32 cellular contexts compared by ENCODE assay signal in genomic region chr13:85738696-85739320, GRCh38.
"Had no signal": no experiment of that assay in that cellular context is flagged by ENCODE, and none has a peak within 500 bp of the region (broad histone marks: within the 10 kb centered on the region; RNA-seq: fewer than 3 reads in every experiment).

No MANE protein-coding gene starts in this region.

- H3K4me3 ChIP-seq: gastroesophageal sphincter, hepatocyte, prostate gland, skin epidermis, thoracic aorta, upper lobe of left lung, vagina had no signal

- H3K79me2 ChIP-seq: hepatocyte had no signal

- H3K4me1 Mint-ChIP-seq: activated naive CD4-positive, alpha-beta T cell treated with anti-CD3 and anti-CD28 coated beads, Interleukin-2, amount 10 ng/mL, durations not matched to agents 7 days and 5 days; activated naive CD8-positive, alpha-beta T cell treated with anti-CD3 and anti-CD28 coated beads, Interleukin-2, amount 10 ng/mL, durations not matched to agents 7 days and 5 days; central memory CD8-positive, alpha-beta T cell; mesothelial cell of epicardium; naive B cell; nephron progenitor cell had no signal

- H3K27me3 ChIP-seq: gastroesophageal sphincter, hepatocyte, neutrophil, upper lobe of left lung, vagina had no signal

- H3K36me3 Mint-ChIP-seq: activated naive CD4-positive, alpha-beta T cell treated with anti-CD3 and anti-CD28 coated beads, Interleukin-2, amount 10 ng/mL, durations not matched to agents 7 days and 5 days; activated naive CD8-positive, alpha-beta T cell treated with anti-CD3 and anti-CD28 coated beads, Interleukin-2, amount 10 ng/mL, durations not matched to agents 7 days and 5 days; mesothelial cell of epicardium; naive B cell had no signal

- ATAC-seq: gastroesophageal sphincter; left cardiac atrium; left ventricle myocardium superior; sciatic nerve; stimulated activated naive CD8-positive, alpha-beta T cell treated with anti-CD3 and anti-CD28 coated beads, Interleukin-15, Interleukin-2, amounts not matched to agents 100 U/mL and 50 U/mL, for 24 hours had no signal

- H3K27me3 Mint-ChIP-seq: activated naive CD4-positive, alpha-beta T cell treated with anti-CD3 and anti-CD28 coated beads, Interleukin-2, amount 10 ng/mL, durations not matched to agents 7 days and 5 days; activated naive CD8-positive, alpha-beta T cell treated with anti-CD3 and anti-CD28 coated beads, Interleukin-2, amount 10 ng/mL, durations not matched to agents 7 days and 5 days; central memory CD8-positive, alpha-beta T cell; naive B cell had no signal

- H3K4me1 ChIP-seq: gastroesophageal sphincter, prostate gland, upper lobe of left lung, vagina had no signal

- H3K27ac Mint-ChIP-seq: activated naive CD4-positive, alpha-beta T cell treated with anti-CD3 and anti-CD28 coated beads, Interleukin-2, amount 10 ng/mL, durations not matched to agents 7 days and 5 days; activated naive CD8-positive, alpha-beta T cell treated with anti-CD3 and anti-CD28 coated beads, Interleukin-2, amount 10 ng/mL, durations not matched to agents 7 days and 5 days; activated T-helper 1 cell treated with anti-CD3 and anti-CD28 coated beads, Interleukin-12 subunit alpha, Interleukin-12 subunit beta, Interleukin-2, Interleukin-4 antibody, amounts not matched to agents 30 ng/mL and 10 ng/mL and 1 ng/mL, durations not matched to agents 14 hours and 24 hours and 36 hours; mesothelial cell of epicardium; naive B cell; nephron progenitor cell had no signal

- DNase-seq: activated CD4-positive, alpha-beta T cell treated with anti-CD3 and anti-CD28 coated beads for 48 hours; activated CD4-positive, alpha-beta T cell treated with anti-CD3 and anti-CD28 coated beads, Interleukin-2, amount 50 U/mL, for 48 hours; activated CD8-positive, alpha-beta memory T cell treated with anti-CD3 and anti-CD28 coated beads for 24 hours; activated effector memory CD4-positive, alpha-beta T cell treated with anti-CD3 and anti-CD28 coated beads, Interleukin-2, amount 50 U/mL, for 16 hours; activated naive CD4-positive, alpha-beta T cell treated with anti-CD3 and anti-CD28 coated beads, Interleukin-2, amount 10 ng/mL, durations not matched to agents 7 days and 5 days; activated naive CD8-positive, alpha-beta T cell treated with anti-CD3 and anti-CD28 coated beads, Interleukin-2, amount 10 ng/mL, durations not matched to agents 7 days and 5 days; activated T-cell treated with anti-CD3 and anti-CD28 coated beads, Interleukin-2, amount 50 U/mL, for 1 hour; amygdala; dermis blood vessel endothelial cell; effector CD4-positive, alpha-beta T cell; erythroblast; islet precursor cell; left cardiac atrium; left ventricle myocardium superior; naive B cell; nephron progenitor cell; retina; stimulated activated CD4-positive, alpha-beta T cell treated with anti-CD3 and anti-CD28 coated beads, Interleukin-12 subunit alpha, Interleukin-12 subunit beta, amount 100 ng/mL, for 4 hours; stimulated activated CD4-positive, alpha-beta T cell treated with anti-CD3 and anti-CD28 coated beads, Interleukin-4, amount 100 ng/mL, for 1 hour; stimulated activated naive CD8-positive, alpha-beta T cell treated with anti-CD3 and anti-CD28 coated beads, Interleukin-15, Interleukin-2, amounts not matched to agents 100 U/mL and 50 U/mL, for 24 hours; upper lobe of left lung had no signal

- H3K4me2 ChIP-seq: hepatocyte had no signal

- H3K9me3 ChIP-seq: gastroesophageal sphincter, neutrophil, prostate gland, thoracic aorta, upper lobe of left lung, vagina had no signal

- H3K36me3 ChIP-seq: gastroesophageal sphincter, neutrophil, prostate gland, thoracic aorta, upper lobe of left lung, vagina had no signal

- H3K9me3 Mint-ChIP-seq: activated naive CD4-positive, alpha-beta T cell treated with anti-CD3 and anti-CD28 coated beads, Interleukin-2, amount 10 ng/mL, durations not matched to agents 7 days and 5 days; activated naive CD8-positive, alpha-beta T cell treated with anti-CD3 and anti-CD28 coated beads, Interleukin-2, amount 10 ng/mL, durations not matched to agents 7 days and 5 days; activated T-helper 1 cell treated with anti-CD3 and anti-CD28 coated beads, Interleukin-12 subunit alpha, Interleukin-12 subunit beta, Interleukin-2, Interleukin-4 antibody, amounts not matched to agents 30 ng/mL and 10 ng/mL and 1 ng/mL, durations not matched to agents 14 hours and 24 hours and 36 hours; nephron progenitor cell had no signal

- H2AFZ ChIP-seq: hepatocyte had no signal

- H3K4me3 Mint-ChIP-seq: activated naive CD4-positive, alpha-beta T cell treated with anti-CD3 and anti-CD28 coated beads, Interleukin-2, amount 10 ng/mL, durations not matched to agents 7 days and 5 days; activated naive CD8-positive, alpha-beta T cell treated with anti-CD3 and anti-CD28 coated beads, Interleukin-2, amount 10 ng/mL, durations not matched to agents 7 days and 5 days; activated T-helper 1 cell treated with anti-CD3 and anti-CD28 coated beads, Interleukin-12 subunit alpha, Interleukin-12 subunit beta, Interleukin-2, Interleukin-4 antibody, amounts not matched to agents 30 ng/mL and 10 ng/mL and 1 ng/mL, durations not matched to agents 14 hours and 24 hours and 36 hours; central memory CD8-positive, alpha-beta T cell; mesothelial cell of epicardium; naive B cell; nephron progenitor cell had no signal

- H3K27ac ChIP-seq: gastroesophageal sphincter, hepatocyte, neutrophil, prostate gland, skin epidermis, thoracic aorta, upper lobe of left lung, vagina had no signal
